8 cellular contexts compared by ENCODE assay signal in the genomic region with DNA sequence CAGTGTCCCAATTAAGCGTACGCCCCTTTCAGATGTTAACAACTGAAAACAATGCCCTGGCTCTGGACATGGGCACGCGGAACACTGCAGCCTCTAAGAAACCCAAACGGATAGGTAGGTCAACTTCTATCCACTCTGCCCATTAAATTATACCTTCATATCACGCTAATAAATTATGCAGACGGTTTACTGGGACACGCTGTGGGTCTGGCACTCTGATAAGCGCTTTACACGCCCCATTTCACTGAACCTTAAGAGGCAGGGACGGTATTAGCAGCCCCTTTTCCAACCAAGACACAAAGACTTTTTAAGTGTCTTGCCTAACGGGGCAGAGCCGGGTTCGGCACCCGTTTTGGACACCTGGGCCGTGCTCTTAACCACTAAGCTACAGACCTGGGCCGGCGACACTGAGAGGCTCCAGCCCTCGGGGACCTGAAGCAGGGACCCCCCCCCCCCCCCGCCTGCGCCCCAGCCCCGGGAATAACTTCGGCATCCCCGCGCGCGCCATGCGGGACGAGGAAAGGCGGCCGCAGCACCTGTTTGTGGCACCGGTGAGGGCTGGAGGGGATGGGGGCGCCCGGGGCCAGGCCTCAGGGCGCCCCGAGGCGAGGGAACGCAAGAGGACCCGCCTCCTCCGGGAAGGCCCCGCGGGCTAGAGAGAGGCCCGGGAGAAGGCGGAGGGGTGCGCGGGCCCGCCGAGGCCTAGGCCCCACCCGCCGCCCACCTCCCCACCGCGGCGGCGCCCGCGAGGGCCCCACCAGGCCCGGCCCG. TPM values are rescaled to one million over a fixed set of nuclear protein-coding genes. Genes with fewer than 3 reads are reported as not detected.
DNase-seq lines count a peak whose midpoint lies in the region; ATAC-seq and TF ChIP-seq lines count a peak whose summit lies in the region.

No MANE protein-coding gene starts in this region.

- peak overlapping the region; percentile 89 for H3K27ac ChIP-seq in mesendoderm (ENCODE audit: low read depth, low read length)
- H3K27ac ChIP-seq in stomach = peak overlapping the region; percentile 90 to 98 (median 95)

- no peak overlapping the region for H3K23ac ChIP-seq in mesendoderm (ENCODE audit: low read length)

- DNase-seq in SIG-M5 treated with dmso at 0.1 percent for 504 hours (lab: John Stamatoyannopoulos, UW; ENCODE audit: unreplicated experiment) (peak; percentile 53), SIG-M5 (lab: John Stamatoyannopoulos, UW) (no peak), T-helper 1 cell (peak in 3 of 5 donors; percentile 12 to 54 (median 20)), choroid plexus epithelial cell (ENCODE audit: low read depth) (peak; percentile 18), mesendoderm (peak; percentile 26), stomach (peak; percentile 28), 8988T (no peak)

- peak overlapping the region; percentile 98 for H3K56ac ChIP-seq in mesendoderm (ENCODE audit: low read length)

- H2BK5ac ChIP-seq in mesendoderm (ENCODE audit: low read length) = no peak overlapping the region

- peaks cover 3% of the 10 kb centered on the region for H3K79me1 ChIP-seq in mesendoderm (ENCODE audit: low read length)

- TF ChIP-seq CTCF in choroid plexus epithelial cell (conservative IDR thresholded peaks at IDR 0.05; ENCODE audit: low read depth, low read length) = no peak
- no peak for TF ChIP-seq CTCF in stomach (IDR thresholded peaks at IDR 0.05)

- no peak for TF ChIP-seq EP300 in stomach (IDR thresholded peaks at IDR 0.05)

- peak overlapping the region; percentile 85 for H3K4me2 ChIP-seq in mesendoderm (ENCODE audit: low read length)

- peak overlapping the region; percentile 37 for H2BK120ac ChIP-seq in mesendoderm (ENCODE audit: low read depth, low read length)

- H2BK15ac ChIP-seq in mesendoderm (replicated peaks; ENCODE audit: low read depth) = no peak overlapping the region

- peak overlapping the region; percentile 95 for H3K18ac ChIP-seq in mesendoderm (ENCODE audit: low read length)

- no peaks in the 10 kb centered on the region for H3K4me1 ChIP-seq in mesendoderm (ENCODE audit: control insufficient read depth, low read depth, low read length)
- peaks cover 29 to 49% (median 40%) of the 10 kb centered on the region in 4 donors for H3K4me1 ChIP-seq in stomach

- H2AK5ac ChIP-seq in mesendoderm (ENCODE audit: low read length) = no peak overlapping the region

- H3K27me3 ChIP-seq in mesendoderm (ENCODE audit: insufficient read depth, low read length, poor library complexity) = no peaks in the 10 kb centered on the region
- no peaks in the 10 kb centered on the region for H3K27me3 ChIP-seq in stomach

- ATAC-seq in HG03342 (IDR thresholded peaks at IDR 0.05; ENCODE audit: unreplicated experiment) = peak; percentile 28

- TF ChIP-seq POLR2A in stomach (IDR thresholded peaks at IDR 0.05) = no peak

- no peaks in the 10 kb centered on the region for H3K36me3 ChIP-seq in mesendoderm (ENCODE audit: control insufficient read depth, insufficient read depth, low read length)
- H3K36me3 ChIP-seq in stomach = no peaks in the 10 kb centered on the region

- H3K4ac ChIP-seq in mesendoderm (ENCODE audit: low read depth, low read length) = peak overlapping the region; percentile 44

- intact Hi-C loops in stomach (cut with DNase I; ENCODE audit: low total_unique reads) = no loop called here

- H3K4me3 ChIP-seq in choroid plexus epithelial cell (ENCODE audit: low read depth, low read length) (peak overlapping the region; percentile 76), mesendoderm (ENCODE audit: low read length) (peak overlapping the region; percentile 77), stomach (peak overlapping the region; percentile 83 to 94 (median 91))

- no peak overlapping the region for H4K5ac ChIP-seq in mesendoderm (ENCODE audit: low read length)

- H3K79me2 ChIP-seq in mesendoderm (ENCODE audit: control insufficient read depth, insufficient read depth, low read length) = peaks cover 48% of the 10 kb centered on the region

- no peaks in the 10 kb centered on the region for H3K9me3 ChIP-seq in stomach

- no CpG with 5 or more reads among the region's 58 CpGs for WGBS in mesendoderm (ENCODE audit: extremely low coverage, insufficient coverage, low lambda C conversion rate)
- 0 to 1% (median 1%) methylated on average over 20 to 58 of the region's 58 CpGs for WGBS in stomach, 5 donors

- H3K9ac ChIP-seq in mesendoderm (ENCODE audit: low read length) = peak overlapping the region; percentile 93

- H4K8ac ChIP-seq in mesendoderm (ENCODE audit: low read depth, low read length) = peak overlapping the region; percentile 76

RNA-seq across cellular contexts. Expression of gene STAU1, which starts 0.6 kb away (rescaled TPM):
- polyA plus RNA-seq in mesendoderm (2013, experiment 1 of 2) = 103 TPM
- 105 TPM for polyA plus RNA-seq in mesendoderm (2013, experiment 2 of 2)
- 100 to 1,000 TPM in 1 of 5 donors, 10 to 100 TPM in 4; 33.9 to 129 (median 77.3) TPM for total RNA-seq in stomach
- polyA plus RNA-seq in stomach = 10 to 100 TPM; 33.0 to 59.3 (median 38.4) TPM

RNA-seq across cellular contexts. Expression of gene DDX27, which starts 31.7 kb away (rescaled TPM):
- 71.9 TPM for polyA plus RNA-seq in mesendoderm (2013, experiment 1 of 2)
- polyA plus RNA-seq in mesendoderm (2013, experiment 2 of 2) = 72.6 TPM
- 10 to 100 TPM; 11.7 to 38.2 (median 36.2) TPM for total RNA-seq in stomach
- polyA plus RNA-seq in stomach = 10 to 100 TPM; 21.0 to 21.5 (median 21.4) TPM

Comparison
In these comparisons a context has a peak if more than half of its experiments do, and no peak if none do; other contexts are left out.
1. DNase-seq: peak in SIG-M5 treated with dmso at 0.1 percent for 504 hours (single experiment), T-helper 1 cell (3 of 5), choroid plexus epithelial cell (single experiment), mesendoderm (single experiment) and stomach (single experiment); none in SIG-M5 (single experiment) and 8988T (single experiment).
2. Peak in every context shown above with its lines, with median percentiles within 50 percentile points of each other: H3K4me3 ChIP-seq.